In genomic region chr1:173714759-173715537, GRCh38 we compare ENCODE assay signal across 1 cellular context.
A peak's percentile ranks its signal among the peaks of the same experiment; 100 is the strongest.
TF ChIP-seq lines count a peak whose summit lies in the region.

Gene KLHL20 (plus strand): TSS chr1:173714981. CDS start chr1:173716044, 1,063 bp downstream.

TF ChIP-seq in WTC11, 78 proteins besides CTCF, POLR2A, EP300 and RAD21 (continued from another document and continues in another):
- TF ChIP-seq CBFB (CRISPR knock-in tag; IDR thresholded peaks at IDR 0.05; ENCODE audit: low read depth) (no peak), ZNF671 (CRISPR knock-in tag; IDR thresholded peaks at IDR 0.05) (no peak), USF2 (CRISPR knock-in tag; IDR thresholded peaks at IDR 0.05) (no peak), E2F1 (CRISPR knock-in tag; IDR thresholded peaks at IDR 0.05) (no peak), PRRX2 (CRISPR knock-in tag; IDR thresholded peaks at IDR 0.05) (peak; percentile 77; the same call in 1 of the 2 replicates), SMAD4 (CRISPR knock-in tag; IDR thresholded peaks at IDR 0.05) (no peak), FOXP4 (CRISPR knock-in tag; IDR thresholded peaks at IDR 0.05) (no peak), FOXK1 (CRISPR knock-in tag; IDR thresholded peaks at IDR 0.05) (peak; percentile 72; the same call in 1 of the 2 replicates), MLX (CRISPR knock-in tag; IDR thresholded peaks at IDR 0.05) (no peak), ZNF423 (CRISPR knock-in tag; IDR thresholded peaks at IDR 0.05) (no peak), ZSCAN18 (CRISPR knock-in tag; IDR thresholded peaks at IDR 0.05) (no peak), MYBL2 (CRISPR knock-in tag; IDR thresholded peaks at IDR 0.05) (peak; percentile 57; the same call in 1 of the 2 replicates), FOXP1 (CRISPR knock-in tag; IDR thresholded peaks at IDR 0.05; ENCODE audit: borderline replicate concordance) (peak; percentile 70; the same call in 1 of the 2 replicates), ATF6 (CRISPR knock-in tag; IDR thresholded peaks at IDR 0.05) (no peak), FOXJ3 (CRISPR knock-in tag; IDR thresholded peaks at IDR 0.05; ENCODE audit: borderline replicate concordance) (no peak), ZNF317 (CRISPR knock-in tag; IDR thresholded peaks at IDR 0.05; ENCODE audit: borderline replicate concordance, low read depth) (peak; percentile 68; the same call in 1 of the 2 replicates), AFF4 (CRISPR knock-in tag; IDR thresholded peaks at IDR 0.05; ENCODE audit: borderline replicate concordance) (no peak), PREB (CRISPR knock-in tag; IDR thresholded peaks at IDR 0.05; ENCODE audit: borderline replicate concordance) (no peak), ERG (CRISPR knock-in tag; IDR thresholded peaks at IDR 0.05) (peak; percentile 86), MXD4 (CRISPR knock-in tag; IDR thresholded peaks at IDR 0.05; ENCODE audit: borderline replicate concordance) (no peak), RELA (CRISPR knock-in tag; IDR thresholded peaks at IDR 0.05; ENCODE audit: borderline replicate concordance) (no peak), NR1H2 (CRISPR knock-in tag; IDR thresholded peaks at IDR 0.05) (no peak), IRF1 (CRISPR knock-in tag; IDR thresholded peaks at IDR 0.05) (no peak), AR (CRISPR knock-in tag; IDR thresholded peaks at IDR 0.05) (no peak), ZNF532 (CRISPR knock-in tag; IDR thresholded peaks at IDR 0.05; ENCODE audit: borderline replicate concordance) (peak; percentile 56; the same call in 1 of the 2 replicates)
